ENCODE assay signal across 7 cellular contexts in the genomic region with DNA sequence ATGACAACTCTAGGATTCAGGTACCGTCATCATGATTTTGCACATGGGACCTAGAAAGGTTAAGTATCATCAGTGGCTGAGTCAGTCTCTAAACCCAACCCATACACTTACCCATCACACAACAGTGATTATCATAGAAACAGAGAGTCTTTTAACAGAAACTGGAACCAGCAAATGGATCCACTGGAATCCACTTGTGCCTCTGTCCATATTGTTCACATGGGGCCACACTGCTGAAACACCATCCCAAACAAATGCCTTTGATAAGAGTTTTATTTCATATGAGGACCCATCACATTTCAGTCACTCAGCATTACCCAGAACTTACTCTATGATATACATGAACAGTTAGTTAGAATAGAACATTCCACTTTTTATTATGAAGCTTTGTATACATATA.
"Had no signal": no experiment of that assay in that cellular context is flagged by ENCODE, and none has a peak within 500 bp of the region (broad histone marks: within the 10 kb centered on the region; RNA-seq: fewer than 3 reads in every experiment).

No MANE protein-coding gene starts in this region.

- H3K27ac ChIP-seq: HL-60, KMS-11 had no signal

- FAIRE-seq: HTR-8/SVneo, K562 had no signal

- H3K9ac ChIP-seq: KMS-11 had no signal

- H3K4me3 ChIP-seq: K562 had no signal

- H3K4me2 ChIP-seq: KMS-11 had no signal

- ATAC-seq: K562 had no signal

- DNase-seq: IMR-90, KBM-7, KG1 had no signal
